ENCODE assay signal across 8 cellular contexts in the genomic region with DNA sequence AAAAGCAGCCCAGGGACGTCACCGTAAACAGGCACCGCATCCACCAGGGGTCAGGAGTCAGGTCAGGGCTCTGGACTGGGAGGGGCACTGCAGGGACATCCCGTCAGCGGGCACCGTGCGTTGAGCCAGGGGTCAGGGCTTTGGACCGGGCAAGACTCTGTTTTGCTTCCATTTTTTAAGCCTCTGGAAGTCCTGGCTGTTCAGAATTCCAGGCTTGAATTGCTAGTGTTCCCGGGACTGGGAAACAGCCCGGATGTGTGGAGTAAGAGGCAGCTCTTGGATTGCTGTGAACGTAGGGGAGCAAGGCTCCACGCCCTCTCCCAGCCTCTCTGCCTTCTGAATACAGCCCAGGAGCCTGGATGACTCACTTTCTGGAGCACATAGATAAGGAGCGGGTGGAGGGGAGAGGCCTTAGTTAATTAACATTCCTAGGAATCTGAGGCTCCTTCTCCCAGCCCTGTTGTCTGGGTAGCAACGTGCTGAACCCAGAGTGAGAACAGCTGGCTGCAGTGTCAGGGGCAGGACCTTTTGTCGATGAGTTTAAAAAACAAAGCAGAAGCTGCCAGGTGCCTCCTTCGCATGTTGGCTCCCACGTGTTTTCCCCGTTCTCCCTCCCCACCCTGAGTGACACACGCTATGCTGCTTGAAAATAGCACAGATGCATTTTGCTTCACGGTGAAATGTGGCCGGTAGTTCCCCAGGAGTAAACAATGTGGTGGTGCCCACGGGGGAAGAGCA. TPM values are rescaled to one million over a fixed set of nuclear protein-coding genes. Genes with fewer than 3 reads are reported as not detected.
DNase-seq lines count a peak whose midpoint lies in the region; ATAC-seq, FAIRE-seq and TF ChIP-seq lines count a peak whose summit lies in the region.

No MANE protein-coding gene starts in this region.

- no peak overlapping the region for H2AFZ ChIP-seq in GM23338
- H2AFZ ChIP-seq in keratinocyte (ENCODE audit: control insufficient read depth, low read length), result peak overlapping the region; percentile 85

- H3K27me3 Mint-ChIP-seq in GM23338 (ENCODE audit: insufficient read depth, low read depth, poor library complexity), result peaks cover 23% of the 10 kb centered on the region

- peaks cover 81% of the 10 kb centered on the region for H3K4me1 Mint-ChIP-seq in GM23338

- H3K27ac ChIP-seq in GM23338 (ENCODE audit: low read depth) (peak overlapping the region; percentile 88), keratinocyte (ENCODE audit: control insufficient read depth, insufficient read depth, low read length) (peak overlapping the region; percentile 83), skin epidermis (peak overlapping the region in 20 of 21 experiments; percentile 47 to 90 (median 77))

- H3K79me2 ChIP-seq in GM23338 (replicated peaks; ENCODE audit: insufficient read depth), result peaks cover 78% of the 10 kb centered on the region
- H3K79me2 ChIP-seq in keratinocyte (ENCODE audit: control insufficient read depth, insufficient read depth, low read length), result peaks cover 6% of the 10 kb centered on the region

- FAIRE-seq in keratinocyte (lab: Jason Lieb, UNC), result peak; percentile 98

- H3K4me3 ChIP-seq in GM23338, result peak overlapping the region; percentile 29; the same call in 1 of the 2 replicates
- H3K4me3 ChIP-seq in cardiac fibroblast (replicated peaks in 1 of 2; ENCODE audit: low read depth in 2 of 2, low read length in 2 of 2), result peak overlapping the region; percentile 22 to 24
- H3K4me3 ChIP-seq in keratinocyte (ENCODE audit: control insufficient read depth in 2 of 3, extremely low read depth in 1 of 3, insufficient read depth in 2 of 3, low read depth in 1 of 3, low read length in 3 of 3), result peak overlapping the region; percentile 15 to 63 (median 59)
- H3K4me3 ChIP-seq in skin epidermis, result no peak overlapping the region

- peaks cover 47% of the 10 kb centered on the region for H3K4me1 ChIP-seq in GM23338 (ENCODE audit: insufficient read depth)
- peaks cover 18% of the 10 kb centered on the region for H3K4me1 ChIP-seq in keratinocyte (ENCODE audit: control insufficient read depth, extremely low read depth, insufficient read depth, low read length)

- no peaks in the 10 kb centered on the region for H3K27me3 ChIP-seq in GM23338 (ENCODE audit: insufficient read depth)
- H3K27me3 ChIP-seq in keratinocyte (ENCODE audit: control insufficient read depth, extremely low read depth, insufficient read depth, low read length), result no peaks in the 10 kb centered on the region

- peaks cover 25% of the 10 kb centered on the region for H3K36me3 Mint-ChIP-seq in GM23338 (ENCODE audit: low read depth)

- H3K4me2 ChIP-seq in GM23338 (peak overlapping the region; percentile 56), keratinocyte (ENCODE audit: control insufficient read depth, extremely low read depth, insufficient read depth, low read depth, low read length) (peak overlapping the region; percentile 92)

- H3K9me2 ChIP-seq in GM23338 (ENCODE audit: insufficient read depth), result no peaks in the 10 kb centered on the region

- H3K36me3 ChIP-seq in GM23338 (ENCODE audit: insufficient read depth) (no peaks in the 10 kb centered on the region), keratinocyte (ENCODE audit: control insufficient read depth in 2 of 2, extremely low read depth in 1 of 2, insufficient read depth in 2 of 2, low read length in 2 of 2) (no peaks in the 10 kb centered on the region)

- peaks cover 15% of the 10 kb centered on the region for H3F3A ChIP-seq in GM23338 (replicated peaks; ENCODE audit: low read depth)

- peak; percentile 96 for DNase-seq in EL
- peak; percentile 97 for DNase-seq in GM23338 (ENCODE audit: low spot score)
- peak; percentile 54 for DNase-seq in NCI-H2227 (lab: John Stamatoyannopoulos, UW; ENCODE audit: unreplicated experiment)
- DNase-seq in cardiac fibroblast (ENCODE audit: low read depth in 2 of 2), result peak; percentile 86 to 99
- peak; percentile 81 for DNase-seq in keratinocyte (ENCODE audit: low read depth, low spot score)

- peak overlapping the region; percentile 62 for H3K4me3 Mint-ChIP-seq in GM23338

- peaks cover 10% of the 10 kb centered on the region; the same call in 2 of the 3 replicates for H3K9me3 Mint-ChIP-seq in GM23338

- dilution Hi-C loops in keratinocyte (cut with MboI; ENCODE audit: extremely low pct_ligation_motif_present, low sequenced_read_pairs), result no loop called here

- H3K9me3 ChIP-seq in keratinocyte (ENCODE audit: control insufficient read depth, low read depth, low read length), result no peaks in the 10 kb centered on the region

- H3K9ac ChIP-seq in keratinocyte (ENCODE audit: control insufficient read depth, extremely low read depth, insufficient read depth, low read length), result peak overlapping the region; percentile 79

- peak overlapping the region; percentile 96 for H3K27ac Mint-ChIP-seq in GM23338

- peaks cover 2% of the 10 kb centered on the region for H3K9me1 ChIP-seq in keratinocyte (ENCODE audit: control insufficient read depth, extremely low read depth, insufficient read depth, low read length)

- no peaks in the 10 kb centered on the region for H4K20me1 ChIP-seq in GM23338 (replicated peaks; ENCODE audit: insufficient read depth)
- no peaks in the 10 kb centered on the region for H4K20me1 ChIP-seq in keratinocyte (ENCODE audit: control insufficient read depth, extremely low read depth, insufficient read depth, low read length)

- ATAC-seq in GM23338 (peak; percentile 90), HG03457 (IDR thresholded peaks at IDR 0.05; ENCODE audit: unreplicated experiment) (no peak), GM21423 (IDR thresholded peaks at IDR 0.05; ENCODE audit: unreplicated experiment) (no peak)

- TF ChIP-seq CTCF in GM23338 (conservative IDR thresholded peaks at IDR 0.05; ENCODE audit: low read depth in 2 of 2) (peak; percentile 62 to 66), cardiac fibroblast (IDR thresholded peaks at IDR 0.05; ENCODE audit: low read depth, low read length) (no peak), keratinocyte (optimal IDR thresholded peaks at IDR 0.05 in 1 of 3, IDR thresholded peaks at IDR 0.05 in 1 of 3, conservative IDR thresholded peaks at IDR 0.05 in 1 of 3; ENCODE audit: extremely low read depth in 1 of 3, insufficient read depth in 2 of 3, low read length in 3 of 3) (peak; percentile 27 to 41 (median 37))

TF ChIP-seq in GM23338, 12 proteins besides CTCF, POLR2A, EP300 and RAD21:
- peak; percentile 36; the same call in 1 of the 2 replicates for TF ChIP-seq NANOG (IDR thresholded peaks at IDR 0.05; ENCODE audit: borderline replicate concordance)
- TF ChIP-seq ZNF331 (CRISPR knock-in tag; IDR thresholded peaks at IDR 0.05; ENCODE audit: low read depth), result no peak

RNA-seq across cellular contexts. Expression of a gene that starts 21.9 kb away (rescaled TPM):
- total RNA-seq in GM23338 (2014; rRNA removed; shearing (Covaris generic)), result 35.1 and 52.6 TPM in 2 replicates
- polyA plus RNA-seq in GM23338 (2016; fragmentation: Nextera tagmentation; extraction: Ambion mirVana) (12.3 and 12.8 TPM in 2 replicates), keratinocyte (3.6 to 4.3 TPM (median 4.3 TPM) in 3 replicates)
- 12.7 TPM for polyA plus RNA-seq in keratinocyte (2011; ENCODE audit: low read depth)
- polyA plus RNA-seq in keratinocyte (2011; cell fraction: cytosol; rRNA removed), result 3.5 and 3.7 TPM in 2 replicates
- polyA plus RNA-seq in keratinocyte (2011; cell fraction: nucleus; rRNA removed), result 26.6 and 34.8 TPM in 2 replicates
- polyA plus RNA-seq in keratinocyte (2012; ENCODE audit: low replicate concordance), result 5.9 and 15.0 TPM in 2 replicates
- 9.9 to 26.6 TPM (median 21.3 TPM) in 3 replicates for polyA minus RNA-seq in keratinocyte
- 10.9 TPM for polyA minus RNA-seq in keratinocyte (2011; cell fraction: cytosol; rRNA and poly(A)+ RNA removed)
- polyA minus RNA-seq in keratinocyte (2011; cell fraction: nucleus; rRNA and poly(A)+ RNA removed), result 32.7 and 44.0 TPM in 2 replicates

Comparison
In these comparisons a context has a peak if more than half of its experiments do, and no peak if none do; other contexts are left out.
1. H3K4me3 ChIP-seq: peak in GM23338 (single experiment), cardiac fibroblast (2 of 2) and keratinocyte (3 of 3); none in skin epidermis (0 of 7).
2. Peak in every context shown above with its lines, with median percentiles within 50 percentile points of each other: DNase-seq and H3K27ac ChIP-seq.